Comparison of ENCODE assay signal across 1 cellular context in genomic region chr6:36633915-36634314, GRCh38.
TF ChIP-seq lines count a peak whose summit lies in the region.

No MANE protein-coding gene starts in this region.

TF ChIP-seq in HepG2, 621 proteins besides CTCF, POLR2A, EP300 and RAD21 (continued from another document):
- TF ChIP-seq ZNF687 (CRISPR knock-in tag; IDR thresholded peaks at IDR 0.05) (peak; percentile 55), EEA1 (CRISPR knock-in tag; IDR thresholded peaks at IDR 0.05; ENCODE audit: borderline replicate concordance) (0 out of 2 replicates have a peak, but pooled peaks have one; percentile 16), MED8 (CRISPR knock-in tag; IDR thresholded peaks at IDR 0.05; ENCODE audit: insufficient replicate concordance) (no peak), RFX1 (IDR thresholded peaks at IDR 0.05) (no peak), ETV6 (CRISPR knock-in tag; conservative IDR thresholded peaks at IDR 0.05) (no peak), ARHGAP35 (CRISPR knock-in tag; IDR thresholded peaks at IDR 0.05; ENCODE audit: borderline replicate concordance) (no peak), PHF20 (CRISPR knock-in tag; IDR thresholded peaks at IDR 0.05) (no peak)
TF ChIP-seq in HepG2: peak in this region for 41.
